8 cellular contexts compared by ENCODE assay signal in the genomic region with DNA sequence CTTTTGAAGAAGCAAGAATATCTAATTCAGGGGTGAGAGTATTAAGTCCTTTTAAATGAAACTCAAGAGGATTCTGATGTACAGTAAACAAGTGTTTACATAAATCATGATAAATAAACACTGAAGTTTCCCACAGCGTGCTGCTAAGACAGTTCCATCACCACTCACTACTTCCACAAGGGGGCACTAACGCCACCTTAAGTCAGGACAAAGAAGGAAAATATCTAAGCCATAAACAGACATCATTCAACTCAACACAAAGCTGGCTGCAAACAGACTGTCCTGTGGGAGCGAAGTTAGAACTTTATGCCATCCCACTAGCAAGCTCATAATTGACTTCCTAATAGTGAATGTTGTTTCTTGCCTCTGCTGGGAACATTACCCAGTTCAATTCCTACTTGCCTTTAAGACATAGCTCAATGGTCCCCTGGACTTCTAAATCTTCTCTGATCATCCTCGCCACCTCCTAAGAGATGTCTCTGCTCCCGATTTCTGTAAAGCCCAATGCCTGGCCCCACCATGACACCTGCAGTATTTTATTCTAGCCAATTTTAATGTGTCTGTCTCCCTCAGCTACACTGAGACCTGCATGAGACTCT. TPM values are rescaled to one million over a fixed set of nuclear protein-coding genes. Genes with fewer than 3 reads are reported as not detected.
DNase-seq lines count a peak whose midpoint lies in the region; ATAC-seq and TF ChIP-seq lines count a peak whose summit lies in the region.

No MANE protein-coding gene starts in this region.

- H3K27ac ChIP-seq in AG04450 (ENCODE audit: low read depth, low read length) = no peak overlapping the region

- DNase-seq in AG04450 (ENCODE audit: low read depth, low spot score) = peak; percentile 53
- peak; percentile 35 to 76 for DNase-seq in NCI-H526 (lab: John Stamatoyannopoulos, UW)
- DNase-seq in activated CD4-positive, alpha-beta T cell treated with anti-CD3 and anti-CD28 coated beads for 48 hours = peak; percentile 74
- peak; percentile 91 for DNase-seq in dermis blood vessel endothelial cell
- peak; percentile 85 to 88 for DNase-seq in lung microvascular endothelial cell (ENCODE audit: low read depth in 2 of 2)
- DNase-seq in stimulated activated CD8-positive, alpha-beta memory T cell treated with anti-CD3 and anti-CD28 coated beads, Interleukin-2, amount 100 ng/mL, for 48 hours (ENCODE audit: low read depth in 2 of 2) = peak; percentile 10 to 36

- peak; percentile 84 for TF ChIP-seq CTCF in AG04450 (IDR thresholded peaks at IDR 0.05; ENCODE audit: low read depth, low read length)

- H3K27me3 ChIP-seq in AG04450 (ENCODE audit: control insufficient read depth, insufficient read depth, low read length) = no peaks in the 10 kb centered on the region

- ATAC-seq in GM18520 (IDR thresholded peaks at IDR 0.05; ENCODE audit: unreplicated experiment) (peak; percentile 37), HG03175 (IDR thresholded peaks at IDR 0.05; ENCODE audit: unreplicated experiment) (peak; percentile 83)

- H3K9me3 ChIP-seq in AG04450 (ENCODE audit: control insufficient read depth, insufficient read depth, low read length) = no peaks in the 10 kb centered on the region

- POLR2A ChIA-PET in AG04450 (lab: Yijun Ruan, JAX) = interaction anchor here (0.5 to 1.3 kb wide), 2 partner anchors 187 to 289 kb away, joined by 4 to 9 read pairs; no protein-coding TSS in a partner anchor

- CTCF ChIA-PET in AG04450 (lab: Charles Lee) = interaction anchor here (0.5 to 7.4 kb wide), 89 partner anchors 9 to 1006 kb away, joined by 3 to 477 read pairs (median 5); partner anchors contain the start of gene CUL3

- H3K4me3 ChIP-seq in AG04450 (ENCODE audit: low read depth, low read length) = no peak overlapping the region

RNA-seq across cellular contexts. Expression of gene MRPL44, which starts 36.5 kb away (rescaled TPM):
- 22.0 and 24.3 TPM in 2 replicates for polyA plus RNA-seq in AG04450 (2011; rRNA removed)
- polyA minus RNA-seq in AG04450 (2011; rRNA and poly(A)+ RNA removed) = 7.4 and 8.0 TPM in 2 replicates
- total RNA-seq in dermis blood vessel endothelial cell = 38.6 and 42.0 TPM in 2 replicates
- 22.0 and 23.6 TPM in 2 replicates for total RNA-seq in lung microvascular endothelial cell

RNA-seq across cellular contexts. Expression of gene SERPINE2, which starts 45.4 kb away (rescaled TPM):
- polyA plus RNA-seq in AG04450 (2011; rRNA removed) = 24.0 and 32.0 TPM in 2 replicates
- polyA minus RNA-seq in AG04450 (2011; rRNA and poly(A)+ RNA removed) = 14.1 and 18.4 TPM in 2 replicates
- total RNA-seq in dermis blood vessel endothelial cell = 2.3 and 5.1 TPM in 2 replicates
- total RNA-seq in lung microvascular endothelial cell = 1.6 and 5.7 TPM in 2 replicates

RNA-seq across cellular contexts. Expression of gene WDFY1, which starts 48.6 kb away (rescaled TPM):
- polyA plus RNA-seq in AG04450 (2011; rRNA removed) = 67.8 and 74.8 TPM in 2 replicates
- 217 and 252 TPM in 2 replicates for polyA minus RNA-seq in AG04450 (2011; rRNA and poly(A)+ RNA removed)
- total RNA-seq in dermis blood vessel endothelial cell (111 and 126 TPM in 2 replicates), lung microvascular endothelial cell (87.9 and 94.6 TPM in 2 replicates)

Comparison
In these comparisons a context has a peak if more than half of its experiments do, and no peak if none do; other contexts are left out.
1. DNase-seq: peak in every context shown above with its lines; median percentile 91 in dermis blood vessel endothelial cell; 86 in lung microvascular endothelial cell; 74 in activated CD4-positive, alpha-beta T cell treated with anti-CD3 and anti-CD28 coated beads for 48 hours; 56 in NCI-H526; 53 in AG04450; 23 in stimulated activated CD8-positive, alpha-beta memory T cell treated with anti-CD3 and anti-CD28 coated beads, Interleukin-2, amount 100 ng/mL, for 48 hours.